1 cellular context compared by ENCODE assay signal in the genomic region with DNA sequence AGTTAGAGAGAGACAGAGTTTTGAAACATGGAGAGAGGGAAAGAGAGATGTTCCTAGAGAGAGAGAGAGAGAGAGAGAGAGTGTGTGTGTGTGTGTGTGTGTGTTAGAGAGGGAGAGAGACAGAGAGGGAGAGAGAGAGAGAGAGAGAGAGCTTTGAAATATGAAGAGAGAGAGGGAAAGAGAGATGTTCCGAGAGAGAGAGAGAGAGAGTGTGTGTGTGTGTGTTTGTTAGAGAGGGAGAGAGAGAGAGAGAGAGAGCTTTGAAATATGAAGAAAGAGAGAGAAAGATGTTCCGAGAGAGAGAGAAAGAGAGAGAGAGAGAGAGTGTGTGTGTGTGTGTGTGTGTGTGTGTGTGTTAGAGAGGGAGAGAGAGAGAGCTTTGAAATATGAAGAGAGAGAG.
A peak's percentile ranks its signal among the peaks of the same experiment; 100 is the strongest.
TF ChIP-seq lines count a peak whose summit lies in the region.

No MANE protein-coding gene starts in this region.

TF ChIP-seq in HEK293, 187 proteins besides CTCF, POLR2A, EP300 and RAD21 (continued from another document):
- TF ChIP-seq, protein P1, sequence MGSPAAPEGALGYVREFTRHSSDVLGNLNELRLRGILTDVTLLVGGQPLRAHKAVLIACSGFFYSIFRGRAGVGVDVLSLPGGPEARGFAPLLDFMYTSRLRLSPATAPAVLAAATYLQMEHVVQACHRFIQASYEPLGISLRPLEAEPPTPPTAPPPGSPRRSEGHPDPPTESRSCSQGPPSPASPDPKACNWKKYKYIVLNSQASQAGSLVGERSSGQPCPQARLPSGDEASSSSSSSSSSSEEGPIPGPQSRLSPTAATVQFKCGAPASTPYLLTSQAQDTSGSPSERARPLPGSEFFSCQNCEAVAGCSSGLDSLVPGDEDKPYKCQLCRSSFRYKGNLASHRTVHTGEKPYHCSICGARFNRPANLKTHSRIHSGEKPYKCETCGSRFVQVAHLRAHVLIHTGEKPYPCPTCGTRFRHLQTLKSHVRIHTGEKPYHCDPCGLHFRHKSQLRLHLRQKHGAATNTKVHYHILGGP (tag by site-specific recombination; IDR thresholded peaks at IDR 0.05) = peak; percentile 58; the same call in 1 of the 2 replicates
- TF ChIP-seq ZNF791 (tag by site-specific recombination; IDR thresholded peaks at IDR 0.05) (0 out of 2 replicates have a peak, but pooled peaks have one; percentile 37), ZNF266 (tag by site-specific recombination; IDR thresholded peaks at IDR 0.05; ENCODE audit: low read depth) (0 out of 2 replicates have a peak, but pooled peaks have one; percentile 19), ZNF157 (tag by site-specific recombination; IDR thresholded peaks at IDR 0.05) (0 out of 2 replicates have a peak, but pooled peaks have one; percentile 35), ZNF670 (tag by site-specific recombination; IDR thresholded peaks at IDR 0.05; ENCODE audit: low read depth) (0 out of 2 replicates have a peak, but pooled peaks have one; percentile 16), ZNF776 (tag by site-specific recombination; IDR thresholded peaks at IDR 0.05; ENCODE audit: borderline replicate concordance) (peak; percentile 76; the same call in 1 of the 2 replicates)
- TF ChIP-seq, protein P2, sequence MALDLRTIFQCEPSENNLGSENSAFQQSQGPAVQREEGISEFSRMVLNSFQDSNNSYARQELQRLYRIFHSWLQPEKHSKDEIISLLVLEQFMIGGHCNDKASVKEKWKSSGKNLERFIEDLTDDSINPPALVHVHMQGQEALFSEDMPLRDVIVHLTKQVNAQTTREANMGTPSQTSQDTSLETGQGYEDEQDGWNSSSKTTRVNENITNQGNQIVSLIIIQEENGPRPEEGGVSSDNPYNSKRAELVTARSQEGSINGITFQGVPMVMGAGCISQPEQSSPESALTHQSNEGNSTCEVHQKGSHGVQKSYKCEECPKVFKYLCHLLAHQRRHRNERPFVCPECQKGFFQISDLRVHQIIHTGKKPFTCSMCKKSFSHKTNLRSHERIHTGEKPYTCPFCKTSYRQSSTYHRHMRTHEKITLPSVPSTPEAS (tag by site-specific recombination; IDR thresholded peaks at IDR 0.05) = peak; percentile 75
